Comparison of ENCODE assay signal across 8 cellular contexts in the genomic region with DNA sequence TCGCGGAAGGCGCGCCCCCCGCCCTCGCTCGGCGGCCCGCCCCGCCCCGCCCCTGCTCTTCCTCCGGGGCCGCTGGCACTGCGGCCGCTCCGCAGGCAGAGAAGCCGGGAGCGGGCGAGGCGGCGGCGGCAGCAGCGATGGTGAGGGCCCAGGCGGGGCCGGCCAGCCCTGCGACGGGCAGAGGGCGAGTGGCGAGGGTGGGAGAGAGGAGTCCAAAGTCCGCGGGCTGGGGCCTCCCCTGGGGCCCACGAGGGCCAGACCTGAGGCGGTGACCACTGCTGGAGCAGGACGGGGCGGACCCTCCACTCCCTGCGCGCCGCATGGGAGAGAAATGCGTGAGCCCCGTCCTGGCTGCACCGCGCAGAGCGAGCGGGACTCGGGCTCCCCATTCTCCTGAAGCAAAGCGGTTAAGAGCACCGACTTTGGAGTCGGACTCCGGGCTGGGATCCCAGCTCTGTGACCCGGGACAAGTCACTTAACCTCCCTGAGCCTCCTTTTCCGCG. TPM values are rescaled to one million over a fixed set of nuclear protein-coding genes. Genes with fewer than 3 reads are reported as not detected.
DNase-seq lines count a peak whose midpoint lies in the region; ATAC-seq, FAIRE-seq and TF ChIP-seq lines count a peak whose summit lies in the region.

A gene with protein sequence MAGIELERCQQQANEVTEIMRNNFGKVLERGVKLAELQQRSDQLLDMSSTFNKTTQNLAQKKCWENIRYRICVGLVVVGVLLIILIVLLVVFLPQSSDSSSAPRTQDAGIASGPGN (plus strand): TSS at position 78 of the 503 bp plus-strand sequence. CDS start 60 bp downstream, at position 138.

- H3K9me3 ChIP-seq in gastroesophageal sphincter (no peaks in the 10 kb centered on the region), pancreas (no peaks in the 10 kb centered on the region)

- no peaks in the 10 kb centered on the region for H3K9me3 Mint-ChIP-seq in activated T-cell treated with anti-CD3 and anti-CD28 coated beads, Interleukin-2, amount 50 U/mL, for 72 hours

- H3K27ac ChIP-seq in gastroesophageal sphincter, result peak within 1 kb of the TSS; percentile 41 to 90 (median 89)
- H3K27ac ChIP-seq in pancreas, result peak within 1 kb of the TSS; percentile 70 to 86 (median 80)

- H3K4me3 ChIP-seq in gastroesophageal sphincter (peak within 1 kb of the TSS; percentile 39 to 79), pancreas (peak within 1 kb of the TSS; percentile 7 to 52 (median 24))

- TF ChIP-seq EP300 in gastroesophageal sphincter (IDR thresholded peaks at IDR 0.05), result no peak

- no peaks in the 10 kb centered on the region for H3K27me3 Mint-ChIP-seq in activated T-cell treated with anti-CD3 and anti-CD28 coated beads, Interleukin-2, amount 50 U/mL, for 72 hours (ENCODE audit: low read depth)

- no peaks in the 10 kb centered on the region for H3K36me3 ChIP-seq in gastroesophageal sphincter
- peaks cover 0 to 4% (median 0%) of the 10 kb centered on the region in 3 donors for H3K36me3 ChIP-seq in pancreas

- peak; percentile 55 to 63 for TF ChIP-seq POLR2A in gastroesophageal sphincter (IDR thresholded peaks at IDR 0.05)

- H3K4me1 ChIP-seq in gastroesophageal sphincter (peaks cover 0 to 72% (median 29%) of the 10 kb centered on the region in 3 donors), pancreas (peaks cover 13 to 37% (median 26%) of the 10 kb centered on the region in 3 donors)

- H3K27me3 ChIP-seq in gastroesophageal sphincter, result no peaks in the 10 kb centered on the region
- H3K27me3 ChIP-seq in pancreas, result no peaks in the 10 kb centered on the region

- peak; percentile 22 for ATAC-seq in GM18870 (IDR thresholded peaks at IDR 0.05; ENCODE audit: unreplicated experiment)
- peak; percentile 52 for ATAC-seq in HG03108 (IDR thresholded peaks at IDR 0.05; ENCODE audit: unreplicated experiment)
- ATAC-seq in activated T-cell treated with anti-CD3 and anti-CD28 coated beads, Interleukin-2, amount 50 U/mL, for 72 hours (replicated peaks in 1 of 2), result peak; percentile 60 to 68
- ATAC-seq in gastroesophageal sphincter, result peak; percentile 52
- ATAC-seq in pancreas, result peak; percentile 17 to 53 (median 47)
- ATAC-seq in GM18520 (IDR thresholded peaks at IDR 0.05; ENCODE audit: unreplicated experiment), result no peak

- H3K36me3 Mint-ChIP-seq in activated T-cell treated with anti-CD3 and anti-CD28 coated beads, Interleukin-2, amount 50 U/mL, for 72 hours (ENCODE audit: insufficient read depth in 2 of 2), result peaks cover 2 to 11% of the 10 kb centered on the region in 2 donors

- peaks cover 52% of the 10 kb centered on the region for H3K4me1 Mint-ChIP-seq in activated T-cell treated with anti-CD3 and anti-CD28 coated beads, Interleukin-2, amount 50 U/mL, for 72 hours (ENCODE audit: low read depth)

- WGBS in gastroesophageal sphincter (ENCODE audit: low coverage in 1 of 2), 2 donors, result no CpG with 5 or more reads among the region's 52 CpGs
- 28 to 30% methylated on average over 47 to 52 of the region's 52 CpGs for WGBS in pancreas, 2 donors

- FAIRE-seq in pancreas (lab: Jason Lieb, UNC), result no peak

- intact Hi-C loops in pancreas (cut with DNase I), result no loop called here

- TF ChIP-seq CTCF in gastroesophageal sphincter (IDR thresholded peaks at IDR 0.05) (no peak), pancreas (IDR thresholded peaks at IDR 0.05) (no peak)

- H3K27ac Mint-ChIP-seq in activated T-cell treated with anti-CD3 and anti-CD28 coated beads, Interleukin-2, amount 50 U/mL, for 72 hours, result peak within 1 kb of the TSS; percentile 59

- peak within 1 kb of the TSS; percentile 89 to 92 for H3K4me3 Mint-ChIP-seq in activated T-cell treated with anti-CD3 and anti-CD28 coated beads, Interleukin-2, amount 50 U/mL, for 72 hours

- DNase-seq in activated T-cell treated with anti-CD3 and anti-CD28 coated beads, Interleukin-2, amount 50 U/mL, for 72 hours, result no peak
- DNase-seq in pancreas, result peak in 4 of 6 donors; percentile 42 to 80 (median 60)
- no peak for DNase-seq in HPDE6-E6E7 (ENCODE audit: extremely low spot score)
- no peak for DNase-seq in NCI-H1105 treated with DMSO at 0.1 percent for 48 hours (lab: John Stamatoyannopoulos, UW)

RNA-seq across cellular contexts. Expression of the gene that starts here (rescaled TPM):
- 10 to 100 TPM; 73.3 to 78.9 TPM for total RNA-seq in activated T-cell treated with anti-CD3 and anti-CD28 coated beads, Interleukin-2, amount 50 U/mL, for 72 hours
- total RNA-seq in gastroesophageal sphincter (10 to 100 TPM; 37.6 to 56.5 (median 51.2) TPM), pancreas (10 to 100 TPM in 3 of 6 donors, 1 to 10 TPM in 3; 8.3 to 14.2 (median 11.1) TPM)
- 10 to 100 TPM; 27.7 to 29.5 TPM for polyA plus RNA-seq in pancreas

Comparison
In these comparisons a context has a peak if more than half of its experiments do, and no peak if none do; other contexts are left out.
1. DNase-seq: peak in pancreas (4 of 6); none in activated T-cell treated with anti-CD3 and anti-CD28 coated beads, Interleukin-2, amount 50 U/mL, for 72 hours (0 of 2), HPDE6-E6E7 (single experiment) and NCI-H1105 treated with DMSO at 0.1 percent for 48 hours (single experiment).